In the genomic region with DNA sequence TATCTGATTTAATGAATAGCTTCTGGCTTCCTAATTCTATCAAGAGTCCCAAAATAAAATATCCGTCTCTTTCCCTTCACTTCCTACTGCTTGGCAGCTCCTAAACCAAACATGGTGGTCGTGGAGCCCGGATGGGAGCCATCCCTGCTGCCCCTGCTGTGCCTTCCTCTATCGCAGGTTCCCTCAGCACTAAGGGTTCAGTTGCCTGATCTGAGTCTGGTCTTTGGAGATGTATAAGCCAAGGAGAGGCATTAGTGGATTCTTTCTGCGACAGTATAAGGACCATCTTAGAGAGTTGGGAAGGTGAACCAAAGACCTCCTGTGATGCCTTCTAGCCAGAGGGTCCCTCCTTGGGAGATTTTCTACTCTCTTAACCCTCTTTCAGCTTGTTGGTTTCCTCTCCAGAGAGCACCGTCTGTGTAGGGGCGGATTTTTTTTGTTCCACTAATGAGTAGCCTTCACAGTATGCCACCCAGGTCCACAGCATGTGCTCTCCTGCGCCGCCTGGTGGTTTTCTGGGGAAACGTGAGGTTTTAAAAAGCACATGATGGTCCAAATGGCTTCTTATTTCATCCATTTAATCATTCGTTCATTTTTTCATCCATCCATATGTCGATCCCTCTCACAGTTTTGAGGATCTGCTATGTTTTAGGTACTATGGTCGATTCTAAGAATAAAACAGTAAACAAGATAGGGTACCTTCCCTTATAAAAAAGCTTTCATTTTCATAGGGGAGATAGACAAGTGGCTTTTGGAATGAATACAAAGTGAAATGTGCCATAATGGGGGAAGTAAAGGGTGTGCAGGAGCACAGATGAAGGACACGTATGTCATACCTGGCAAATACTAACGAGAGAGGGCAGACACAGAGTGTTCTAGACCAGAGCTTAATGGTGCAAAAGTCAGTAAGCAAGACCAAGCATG, we compare ENCODE assay signal across 1 cellular context.
A peak's percentile ranks its signal among the peaks of the same experiment; 100 is the strongest.
TF ChIP-seq lines count a peak whose summit lies in the region.

No MANE protein-coding gene starts in this region.

TF ChIP-seq in HEK293, 187 proteins besides CTCF, POLR2A, EP300 and RAD21 (continued from another document):
- TF ChIP-seq, protein P1, sequence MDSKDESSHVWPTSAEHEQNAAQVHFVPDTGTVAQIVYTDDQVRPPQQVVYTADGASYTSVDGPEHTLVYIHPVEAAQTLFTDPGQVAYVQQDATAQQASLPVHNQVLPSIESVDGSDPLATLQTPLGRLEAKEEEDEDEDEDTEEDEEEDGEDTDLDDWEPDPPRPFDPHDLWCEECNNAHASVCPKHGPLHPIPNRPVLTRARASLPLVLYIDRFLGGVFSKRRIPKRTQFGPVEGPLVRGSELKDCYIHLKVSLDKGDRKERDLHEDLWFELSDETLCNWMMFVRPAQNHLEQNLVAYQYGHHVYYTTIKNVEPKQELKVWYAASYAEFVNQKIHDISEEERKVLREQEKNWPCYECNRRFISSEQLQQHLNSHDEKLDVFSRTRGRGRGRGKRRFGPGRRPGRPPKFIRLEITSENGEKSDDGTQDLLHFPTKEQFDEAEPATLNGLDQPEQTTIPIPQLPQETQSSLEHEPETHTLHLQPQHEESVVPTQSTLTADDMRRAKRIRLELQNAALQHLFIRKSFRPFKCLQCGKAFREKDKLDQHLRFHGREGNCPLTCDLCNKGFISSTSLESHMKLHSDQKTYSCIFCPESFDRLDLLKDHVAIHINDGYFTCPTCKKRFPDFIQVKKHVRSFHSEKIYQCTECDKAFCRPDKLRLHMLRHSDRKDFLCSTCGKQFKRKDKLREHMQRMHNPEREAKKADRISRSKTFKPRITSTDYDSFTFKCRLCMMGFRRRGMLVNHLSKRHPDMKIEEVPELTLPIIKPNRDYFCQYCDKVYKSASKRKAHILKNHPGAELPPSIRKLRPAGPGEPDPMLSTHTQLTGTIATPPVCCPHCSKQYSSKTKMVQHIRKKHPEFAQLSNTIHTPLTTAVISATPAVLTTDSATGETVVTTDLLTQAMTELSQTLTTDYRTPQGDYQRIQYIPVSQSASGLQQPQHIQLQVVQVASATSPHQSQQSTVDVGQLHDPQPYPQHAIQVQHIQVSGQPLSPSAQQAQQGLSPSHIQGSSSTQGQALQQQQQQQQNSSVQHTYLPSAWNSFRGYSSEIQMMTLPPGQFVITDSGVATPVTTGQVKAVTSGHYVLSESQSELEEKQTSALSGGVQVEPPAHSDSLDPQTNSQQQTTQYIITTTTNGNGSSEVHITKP (tag by site-specific recombination; IDR thresholded peaks at IDR 0.05) = no peak
- TF ChIP-seq ZNF24 (tag by site-specific recombination; IDR thresholded peaks at IDR 0.05) = no peak; the same call in 1 of the 2 replicates
- TF ChIP-seq ZBTB17 (tag by site-specific recombination; IDR thresholded peaks at IDR 0.05) = 0 out of 2 replicates have a peak, but pooled peaks have one; percentile 14
